ENCODE assay signal across 11 cellular contexts in genomic region chrY:14525315-14525714, GRCh38. TPM values are rescaled to one million over a fixed set of nuclear protein-coding genes. Genes with fewer than 3 reads are reported as not detected.
A peak's percentile ranks its signal among the peaks of the same experiment; 100 is the strongest.
DNase-seq lines count a peak whose midpoint lies in the region; TF ChIP-seq lines count a peak whose summit lies in the region.
"Had no signal": no experiment of that assay in that cellular context is flagged by ENCODE, and none has a peak within 500 bp of the region (broad histone marks: within the 10 kb centered on the region; RNA-seq: fewer than 3 reads in every experiment).

No MANE protein-coding gene starts in this region.

- no peaks in the 10 kb centered on the region for H4K20me1 ChIP-seq in fibroblast of lung (ENCODE audit: control insufficient read depth, extremely low read depth, insufficient read depth, low read length)
- no peaks in the 10 kb centered on the region for H4K20me1 ChIP-seq in smooth muscle cell (ENCODE audit: low read depth)

- H3K9ac ChIP-seq in NT2/D1 (ENCODE audit: insufficient read length, low read depth) (peak overlapping the region; percentile 82), fibroblast of lung (ENCODE audit: insufficient read depth, low read length) (no peak overlapping the region), smooth muscle cell (ENCODE audit: low read depth) (no peak overlapping the region)

- H3K36me3 ChIP-seq in NT2/D1 (ENCODE audit: insufficient read depth, insufficient read length, low read length) = no peaks in the 10 kb centered on the region
- no peaks in the 10 kb centered on the region for H3K36me3 ChIP-seq in fibroblast of lung (ENCODE audit: control insufficient read depth, insufficient read depth, low read length)
- H3K36me3 ChIP-seq in smooth muscle cell (ENCODE audit: low read depth) = no peaks in the 10 kb centered on the region
- H3K36me3 ChIP-seq: right lobe of liver had no signal

- H3K4me1 ChIP-seq in NT2/D1 (ENCODE audit: insufficient read depth, insufficient read length) = no peaks in the 10 kb centered on the region
- no peaks in the 10 kb centered on the region for H3K4me1 ChIP-seq in fibroblast of lung (ENCODE audit: control insufficient read depth, extremely low read depth, insufficient read depth, low read length)
- H3K4me1 ChIP-seq in smooth muscle cell (ENCODE audit: low read depth) = no peaks in the 10 kb centered on the region
- H3K4me1 ChIP-seq: right lobe of liver had no signal

- WGBS in smooth muscle cell (ENCODE audit: low lambda C conversion rate) = no CpG with 5 or more reads among the region's 13 CpGs

- H3K27me3 ChIP-seq in NT2/D1 (ENCODE audit: insufficient read depth, insufficient read length) (no peaks in the 10 kb centered on the region), fibroblast of lung (ENCODE audit: control insufficient read depth, insufficient read depth, low read length) (no peaks in the 10 kb centered on the region), smooth muscle cell (ENCODE audit: low read depth) (no peaks in the 10 kb centered on the region)
- H3K27me3 ChIP-seq: right lobe of liver had no signal

- peak in 1 of 2 donors; percentile 32 for TF ChIP-seq CTCF in fibroblast of lung (conservative IDR thresholded peaks at IDR 0.05 in 1 of 2, IDR thresholded peaks at IDR 0.05 in 1 of 2; ENCODE audit: low read depth in 1 of 2, low read length in 2 of 2)
- TF ChIP-seq CTCF in smooth muscle cell (IDR thresholded peaks at IDR 0.05; ENCODE audit: borderline replicate concordance, insufficient read depth, poor library complexity, severe bottlenecking) = no peak

- DNase-seq in activated naive CD8-positive, alpha-beta T cell treated with anti-CD3 and anti-CD28 coated beads for 36 hours = no peak
- DNase-seq in NT2/D1 (ENCODE audit: low read depth, low spot score) (no peak), fibroblast of lung (ENCODE audit: low read depth in 2 of 2) (peak in 1 of 2 donors; percentile 58), superior temporal gyrus (ENCODE audit: extremely low spot score) (peak; percentile 20), smooth muscle cell (lab: John Stamatoyannopoulos, UW; ENCODE audit: unreplicated experiment) (no peak), immature natural killer cell (no peak)
- no peak for DNase-seq in stimulated activated naive CD4-positive, alpha-beta T cell (lab: John Stamatoyannopoulos, UW)
- DNase-seq: NCI-H1105, SIG-M5 had no signal

- H3K4me3 ChIP-seq in NT2/D1 (ENCODE audit: insufficient read length, low read depth) (peak overlapping the region; percentile 59), fibroblast of lung (replicated peaks in 1 of 4; ENCODE audit: control extremely low read depth in 1 of 4, insufficient read depth in 1 of 4, low read depth in 3 of 4, low read length in 4 of 4) (peak overlapping the region in 2 of 4 experiments; percentile 72 to 73), smooth muscle cell (no peak overlapping the region)
- H3K4me3 ChIP-seq: right lobe of liver had no signal

- H3K4me2 ChIP-seq in fibroblast of lung (ENCODE audit: extremely low read depth, insufficient read depth, low read length) (no peak overlapping the region), smooth muscle cell (no peak overlapping the region)

- no peaks in the 10 kb centered on the region for H3K79me2 ChIP-seq in fibroblast of lung (ENCODE audit: control insufficient read depth, insufficient read depth, low read length)
- H3K79me2 ChIP-seq in smooth muscle cell (ENCODE audit: low read depth) = no peaks in the 10 kb centered on the region

- peaks cover 3% of the 10 kb centered on the region for H3K4me1 Mint-ChIP-seq in activated naive CD8-positive, alpha-beta T cell (ENCODE audit: low read depth)
- no peaks in the 10 kb centered on the region for H3K4me1 Mint-ChIP-seq in activated naive CD8-positive, alpha-beta T cell treated with anti-CD3 and anti-CD28 coated beads for 36 hours
- no peaks in the 10 kb centered on the region for H3K4me1 Mint-ChIP-seq in immature natural killer cell

- peak overlapping the region; percentile 70 for H3K4me3 Mint-ChIP-seq in activated naive CD8-positive, alpha-beta T cell
- no peak overlapping the region for H3K4me3 Mint-ChIP-seq in activated naive CD8-positive, alpha-beta T cell treated with anti-CD3 and anti-CD28 coated beads for 36 hours
- H3K4me3 Mint-ChIP-seq in immature natural killer cell = no peak overlapping the region

- peaks cover 11% of the 10 kb centered on the region for H3K27me3 Mint-ChIP-seq in activated naive CD8-positive, alpha-beta T cell
- peaks cover 26% of the 10 kb centered on the region for H3K27me3 Mint-ChIP-seq in activated naive CD8-positive, alpha-beta T cell treated with anti-CD3 and anti-CD28 coated beads for 36 hours
- H3K27me3 Mint-ChIP-seq in immature natural killer cell (ENCODE audit: low read depth in 3 of 3) = peaks cover 0 to 4% (median 0%) of the 10 kb centered on the region in 3 donors

- no peaks in the 10 kb centered on the region for H3K36me3 Mint-ChIP-seq in activated naive CD8-positive, alpha-beta T cell
- no peaks in the 10 kb centered on the region for H3K36me3 Mint-ChIP-seq in activated naive CD8-positive, alpha-beta T cell treated with anti-CD3 and anti-CD28 coated beads for 36 hours
- H3K36me3 Mint-ChIP-seq in immature natural killer cell = no peaks in the 10 kb centered on the region

- no peak overlapping the region for H2AFZ ChIP-seq in fibroblast of lung (ENCODE audit: low read length)
- H2AFZ ChIP-seq in smooth muscle cell (ENCODE audit: low read depth) = no peak overlapping the region

- peak overlapping the region; percentile 43 for H3K27ac ChIP-seq in fibroblast of lung (ENCODE audit: insufficient read depth, low read length)
- no peak overlapping the region for H3K27ac ChIP-seq in smooth muscle cell (ENCODE audit: low read depth)
- H3K27ac ChIP-seq: right lobe of liver had no signal

- H3K9me3 Mint-ChIP-seq in activated naive CD8-positive, alpha-beta T cell (ENCODE audit: low read depth) = no peaks in the 10 kb centered on the region
- no peaks in the 10 kb centered on the region for H3K9me3 Mint-ChIP-seq in activated naive CD8-positive, alpha-beta T cell treated with anti-CD3 and anti-CD28 coated beads for 36 hours
- H3K9me3 Mint-ChIP-seq in immature natural killer cell = peaks cover 0 to 3% (median 0%) of the 10 kb centered on the region in 6 donors

- H3K27ac Mint-ChIP-seq in activated naive CD8-positive, alpha-beta T cell = no peak overlapping the region
- H3K27ac Mint-ChIP-seq in activated naive CD8-positive, alpha-beta T cell treated with anti-CD3 and anti-CD28 coated beads for 36 hours = no peak overlapping the region
- H3K27ac Mint-ChIP-seq in immature natural killer cell = no peak overlapping the region

- H3K9me3 ChIP-seq in NT2/D1 (ENCODE audit: insufficient read depth, low read length) (no peaks in the 10 kb centered on the region), fibroblast of lung (ENCODE audit: control insufficient read depth, insufficient read depth, low read depth, low read length) (no peaks in the 10 kb centered on the region), smooth muscle cell (replicated peaks; ENCODE audit: low read depth) (no peaks in the 10 kb centered on the region)
- H3K9me3 ChIP-seq: right lobe of liver had no signal

- no peaks in the 10 kb centered on the region for H3F3A ChIP-seq in smooth muscle cell (ENCODE audit: low read depth)

RNA-seq across cellular contexts. Expression of gene NLGN4Y, which starts 1.0 kb away (rescaled TPM):
- under 1 TPM in 1 of 2 experiments, not detected in 1; 0.36 TPM for total RNA-seq in activated naive CD8-positive, alpha-beta T cell treated with anti-CD3 and anti-CD28 coated beads for 36 hours
- total RNA-seq in fibroblast of lung = 17.2 TPM in 1 of 2 replicates, not detected in the other
- polyA plus RNA-seq in fibroblast of lung = 21.8 TPM in 1 of 2 replicates, not detected in the other
- 11.4 TPM in 1 of 2 replicates, not detected in the other for polyA plus RNA-seq in fibroblast of lung (2012)
- polyA minus RNA-seq in fibroblast of lung (ENCODE audit: low replicate concordance) = 30.6 TPM in 1 of 2 replicates, not detected in the other
- not detected in 2 replicates for total RNA-seq in smooth muscle cell
- polyA plus RNA-seq in smooth muscle cell = not detected in 2 replicates
- not detected for polyA plus RNA-seq in immature natural killer cell
